Comparison of ENCODE assay signal across 12 cellular contexts in genomic region chr19:42078058-42078457, GRCh38. TPM values are rescaled to one million over a fixed set of nuclear protein-coding genes. Genes with fewer than 3 reads are reported as not detected.
DNase-seq lines count a peak whose midpoint lies in the region; ATAC-seq and TF ChIP-seq lines count a peak whose summit lies in the region.
"Had no signal": no experiment of that assay in that cellular context is flagged by ENCODE, and none has a peak within 500 bp of the region (broad histone marks: within the 10 kb centered on the region; RNA-seq: fewer than 3 reads in every experiment).

No MANE protein-coding gene starts in this region.

- H3K4me3 ChIP-seq in WI38 (ENCODE audit: low read depth, low read length), result peak overlapping the region; percentile 76; the same call in 1 of the 2 replicates

- no peaks in the 10 kb centered on the region for H3K9me3 Mint-ChIP-seq in activated naive CD4-positive, alpha-beta T cell treated with anti-CD3 and anti-CD28 coated beads for 36 hours
- peaks cover 23% of the 10 kb centered on the region for H3K9me3 Mint-ChIP-seq in glutamatergic neuron (ENCODE audit: unreplicated experiment)
- H3K9me3 Mint-ChIP-seq in stimulated activated naive B cell treated with anti-CD40 and anti-IgM and Interleukin-4, amounts not matched to agents 10 μg/mL and 1 μg/mL and 100 μg/mL, for 72 hours, result no peaks in the 10 kb centered on the region

- no peak for DNase-seq in activated naive CD4-positive, alpha-beta T cell treated with anti-CD3 and anti-CD28 coated beads for 36 hours
- DNase-seq in activated naive CD4-positive, alpha-beta T cell treated with anti-CD3 and anti-CD28 coated beads, Interleukin-2, amount 50 U/mL, for 16 hours, result no peak
- DNase-seq in glutamatergic neuron (no peak), HuH-7.5 (ENCODE audit: low spot score) (no peak), globus pallidus (ENCODE audit: low spot score) (no peak), cerebellum (ENCODE audit: low spot score) (no peak)
- DNase-seq in stimulated activated naive B cell treated with anti-CD40 and anti-IgM and Interleukin-4, amounts not matched to agents 10 μg/mL and 1 μg/mL and 100 μg/mL, for 72 hours, result no peak
- DNase-seq: activated CD4-positive, CD25-positive, alpha-beta regulatory T cell; aorta; occipital lobe; OCI-M1 had no signal

- H3K36me3 Mint-ChIP-seq in activated naive CD4-positive, alpha-beta T cell treated with anti-CD3 and anti-CD28 coated beads for 36 hours (ENCODE audit: low read depth), result peaks cover 17% of the 10 kb centered on the region
- H3K36me3 Mint-ChIP-seq in glutamatergic neuron (ENCODE audit: unreplicated experiment), result no peaks in the 10 kb centered on the region
- peaks cover 24 to 58% of the 10 kb centered on the region in 2 donors for H3K36me3 Mint-ChIP-seq in stimulated activated naive B cell treated with anti-CD40 and anti-IgM and Interleukin-4, amounts not matched to agents 10 μg/mL and 1 μg/mL and 100 μg/mL, for 72 hours

- CTCF ChIA-PET in activated naive CD4-positive, alpha-beta T cell treated with anti-CD3 and anti-CD28 coated beads for 36 hours (lab: Charles Lee), result interaction anchor here (1.3 kb wide), 1 partner anchor 45 kb away, joined by 4 read pairs; no protein-coding TSS in a partner anchor

- no peaks in the 10 kb centered on the region for H3K27me3 Mint-ChIP-seq in activated naive CD4-positive, alpha-beta T cell treated with anti-CD3 and anti-CD28 coated beads for 36 hours (ENCODE audit: low read depth)
- H3K27me3 Mint-ChIP-seq in glutamatergic neuron (ENCODE audit: unreplicated experiment), result peaks cover 24% of the 10 kb centered on the region
- H3K27me3 Mint-ChIP-seq in stimulated activated naive B cell treated with anti-CD40 and anti-IgM and Interleukin-4, amounts not matched to agents 10 μg/mL and 1 μg/mL and 100 μg/mL, for 72 hours, result no peaks in the 10 kb centered on the region

- peak overlapping the region; percentile 7 for H3K4me3 Mint-ChIP-seq in activated naive CD4-positive, alpha-beta T cell treated with anti-CD3 and anti-CD28 coated beads for 36 hours
- peak overlapping the region; percentile 94 for H3K4me3 Mint-ChIP-seq in glutamatergic neuron (ENCODE audit: unreplicated experiment)
- H3K4me3 Mint-ChIP-seq in stimulated activated naive B cell treated with anti-CD40 and anti-IgM and Interleukin-4, amounts not matched to agents 10 μg/mL and 1 μg/mL and 100 μg/mL, for 72 hours, result peak overlapping the region; percentile 94 to 98

- intact Hi-C loops in activated naive CD4-positive, alpha-beta T cell treated with anti-CD3 and anti-CD28 coated beads for 36 hours (cut with micrococcal nuclease), result no loop called here

- TF ChIP-seq CTCF in WI38 (IDR thresholded peaks at IDR 0.05; ENCODE audit: low read depth, low read length) (no peak), glutamatergic neuron (IDR thresholded peaks at IDR 0.05; ENCODE audit: partially characterized antibody, unreplicated experiment) (no peak)

- peaks cover 31% of the 10 kb centered on the region for H3K4me1 Mint-ChIP-seq in activated naive CD4-positive, alpha-beta T cell treated with anti-CD3 and anti-CD28 coated beads for 36 hours (ENCODE audit: low read depth)
- H3K4me1 Mint-ChIP-seq in glutamatergic neuron (ENCODE audit: low read depth, unreplicated experiment), result peaks cover 21% of the 10 kb centered on the region
- peaks cover 36 to 43% of the 10 kb centered on the region in 2 donors for H3K4me1 Mint-ChIP-seq in stimulated activated naive B cell treated with anti-CD40 and anti-IgM and Interleukin-4, amounts not matched to agents 10 μg/mL and 1 μg/mL and 100 μg/mL, for 72 hours

- no peak for ATAC-seq in stimulated activated naive B cell treated with anti-CD40 and anti-IgM and Interleukin-4, amounts not matched to agents 10 μg/mL and 1 μg/mL and 100 μg/mL, for 72 hours (replicated peaks)

- peak overlapping the region; percentile 5 for H3K27ac Mint-ChIP-seq in activated naive CD4-positive, alpha-beta T cell treated with anti-CD3 and anti-CD28 coated beads for 36 hours
- peak overlapping the region; percentile 19 for H3K27ac Mint-ChIP-seq in glutamatergic neuron (ENCODE audit: unreplicated experiment)
- peak overlapping the region; percentile 25 for H3K27ac Mint-ChIP-seq in stimulated activated naive B cell treated with anti-CD40 and anti-IgM and Interleukin-4, amounts not matched to agents 10 μg/mL and 1 μg/mL and 100 μg/mL, for 72 hours

RNA-seq across cellular contexts. Expression of gene ZNF574, which starts 2.1 kb away (rescaled TPM):
- 1 to 10 TPM; 8.4 to 8.8 TPM for total RNA-seq in activated naive CD4-positive, alpha-beta T cell treated with anti-CD3 and anti-CD28 coated beads for 36 hours
- 24.1 TPM for total RNA-seq in glutamatergic neuron (ENCODE audit: unreplicated experiment)
- 12.4 TPM for total RNA-seq in cerebellum

RNA-seq across cellular contexts. Expression of gene GRIK5, which starts 8.1 kb away (rescaled TPM):
- total RNA-seq in activated naive CD4-positive, alpha-beta T cell treated with anti-CD3 and anti-CD28 coated beads for 36 hours, result 1 to 10 TPM; 1.9 to 2.2 TPM
- total RNA-seq in glutamatergic neuron (ENCODE audit: unreplicated experiment), result 79.1 TPM
- total RNA-seq in cerebellum, result 19.6 TPM

RNA-seq across cellular contexts. Expression of gene POU2F2, which starts 54.2 kb away (rescaled TPM):
- 10 to 100 TPM; 30.0 to 31.9 TPM for total RNA-seq in activated naive CD4-positive, alpha-beta T cell treated with anti-CD3 and anti-CD28 coated beads for 36 hours
- total RNA-seq in glutamatergic neuron (ENCODE audit: unreplicated experiment) (53.4 TPM), cerebellum (3.7 TPM)

Comparison
In these comparisons a context has a peak if more than half of its experiments do, and no peak if none do; other contexts are left out.
1. H3K4me3 Mint-ChIP-seq: peak in every context shown above with its lines; median percentile 96 in stimulated activated naive B cell treated with anti-CD40 and anti-IgM and Interleukin-4, amounts not matched to agents 10 μg/mL and 1 μg/mL and 100 μg/mL, for 72 hours; 94 in glutamatergic neuron; 7 in activated naive CD4-positive, alpha-beta T cell treated with anti-CD3 and anti-CD28 coated beads for 36 hours.